ENCODE assay signal across 8 cellular contexts in genomic region chrX:154370882-154371770, GRCh38. TPM values are rescaled to one million over a fixed set of nuclear protein-coding genes. Genes with fewer than 3 reads are reported as not detected.
DNase-seq lines count a peak whose midpoint lies in the region; FAIRE-seq and TF ChIP-seq lines count a peak whose summit lies in the region.

No MANE protein-coding gene starts in this region.

- no peak overlapping the region for H3K4me2 ChIP-seq in endothelial cell of umbilical vein (ENCODE audit: insufficient read depth, low read length)

- peaks cover 50% of the 10 kb centered on the region for H3K79me2 ChIP-seq in endothelial cell of umbilical vein (ENCODE audit: control insufficient read depth, insufficient read depth, low read length)

- peak; percentile 75 for FAIRE-seq in endothelial cell of umbilical vein (lab: Jason Lieb, UNC)

- intact Hi-C loops in CD4-positive, alpha-beta memory T cell (cut with micrococcal nuclease): loop anchor here (1.0 to 10.0 kb wide), 3 partner anchors 8 to 396 kb away; partner anchors contain the start of genes EMD, HCFC1, MECP2 and TMEM187
- intact Hi-C loops in endothelial cell of umbilical vein (cut with micrococcal nuclease): loop anchor here (5.0 kb wide), 1 partner anchor 36 kb away; the partner anchor contains the start of gene DNASE1L1

- TF ChIP-seq CTCF in GM20000 (IDR thresholded peaks at IDR 0.05; ENCODE audit: extremely low read depth, missing control alignments): no peak
- TF ChIP-seq CTCF in endothelial cell of umbilical vein (IDR thresholded peaks at IDR 0.05; ENCODE audit: extremely low read depth in 1 of 2, insufficient read depth in 1 of 2, low read depth in 1 of 2, low read length in 2 of 2): no peak

- no peaks in the 10 kb centered on the region for H3K9me3 Mint-ChIP-seq in CD4-positive, alpha-beta memory T cell

- no peaks in the 10 kb centered on the region for H4K20me1 ChIP-seq in endothelial cell of umbilical vein (replicated peaks; ENCODE audit: control insufficient read depth, extremely low read depth, insufficient read depth, low read length)

- peak overlapping the region; percentile 78 to 94 (median 87) for H3K27ac Mint-ChIP-seq in CD4-positive, alpha-beta memory T cell

- H2AFZ ChIP-seq in endothelial cell of umbilical vein (ENCODE audit: low read depth, low read length): no peak overlapping the region

- DNase-seq in CD4-positive, alpha-beta memory T cell: peak; percentile 89 to 92 (median 92)
- DNase-seq in GM20000 (ENCODE audit: low spot score) (peak; percentile 90), HT1080 (ENCODE audit: low read depth) (peak; percentile 88), NOMO-1 treated with DMSO at 0.1 percent for 48 hours (lab: John Stamatoyannopoulos, UW; ENCODE audit: unreplicated experiment) (peak; percentile 87), endothelial cell of umbilical vein (ENCODE audit: low read depth, low spot score) (peak; percentile 91)
- peak; percentile 82 for DNase-seq in activated CD8-positive, alpha-beta memory T cell treated with anti-CD3 and anti-CD28 coated beads, Interleukin-2, amount 50 U/mL, for 24 hours (ENCODE audit: extremely low read depth)
- DNase-seq in stimulated activated CD8-positive, alpha-beta memory T cell treated with anti-CD3 and anti-CD28 coated beads, Interleukin-2, amount 100 ng/mL, for 1 hour (ENCODE audit: low read depth in 2 of 2): peak; percentile 83 to 88

- peak overlapping the region; percentile 78 to 93 (median 86) for H3K4me3 Mint-ChIP-seq in CD4-positive, alpha-beta memory T cell

- peak overlapping the region; percentile 97 for H3K9ac ChIP-seq in endothelial cell of umbilical vein (replicated peaks; ENCODE audit: extremely low read depth, insufficient read depth, low read length)

- CTCF ChIA-PET in CD4-positive, alpha-beta memory T cell (lab: Charles Lee; ENCODE audit: partially characterized antibody): interaction anchor here (1.3 to 2.1 kb wide), 2 partner anchors 9 to 10 kb away, joined by 3 to 5 read pairs; partner anchors contain the start of gene EMD
- CTCF ChIA-PET in endothelial cell of umbilical vein (lab: Charles Lee): interaction anchor here (1.0 kb wide), 2 partner anchors 13 to 16 kb away, joined by 3 to 4 read pairs; no protein-coding TSS in a partner anchor

- peaks cover 4 to 27% of the 10 kb centered on the region in 2 donors for H3K36me3 Mint-ChIP-seq in CD4-positive, alpha-beta memory T cell

- peaks cover 51% of the 10 kb centered on the region for H3K4me1 ChIP-seq in CD4-positive, alpha-beta memory T cell (ENCODE audit: insufficient read depth, low read length)
- peaks cover 30% of the 10 kb centered on the region for H3K4me1 ChIP-seq in endothelial cell of umbilical vein (ENCODE audit: control insufficient read depth, extremely low read depth, insufficient read depth, low read length)
- H3K4me1 ChIP-seq in mononuclear cell (ENCODE audit: insufficient read depth, low read length): peaks cover 50% of the 10 kb centered on the region

- no peaks in the 10 kb centered on the region for H3K9me1 ChIP-seq in endothelial cell of umbilical vein (replicated peaks; ENCODE audit: control insufficient read depth, extremely low read depth, insufficient read depth, low read length)

- BruUV-seq in endothelial cell of umbilical vein (replicated peaks; lab: Mats Ljungman, UMichigan): TSS peak; percentile 51

- H3K4me3 ChIP-seq in CD4-positive, alpha-beta memory T cell (ENCODE audit: low read length in 2 of 2): peak overlapping the region in 1 of 2 donors; percentile 59
- H3K4me3 ChIP-seq in endothelial cell of umbilical vein (replicated peaks in 1 of 3; ENCODE audit: insufficient read depth in 1 of 3, low read depth in 1 of 3, low read length in 3 of 3) (peak overlapping the region; percentile 82 to 99 (median 91)), mononuclear cell (ENCODE audit: low read length) (peak overlapping the region; percentile 71)

- H3K27me3 Mint-ChIP-seq in CD4-positive, alpha-beta memory T cell: no peaks in the 10 kb centered on the region

- peak; percentile 98 for TF ChIP-seq POLR2A in endothelial cell of umbilical vein (IDR thresholded peaks at IDR 0.05; ENCODE audit: low read depth, low read length)

- POLR2A ChIA-PET in CD4-positive, alpha-beta memory T cell (lab: Charles Lee; ENCODE audit: partially characterized antibody): interaction anchor here (0.6 to 10.9 kb wide), 16 partner anchors 8 to 446 kb away, joined by 3 to 245 read pairs (median 5); partner anchors contain the start of genes ARHGAP4, EMD, HCFC1 and IRAK1
- POLR2A ChIA-PET in endothelial cell of umbilical vein (lab: Charles Lee): interaction anchor here (0.5 to 1.3 kb wide), 6 partner anchors 8 to 176 kb away, joined by 3 to 7 read pairs (median 4); partner anchors contain the start of genes EMD and RPL10

- H3K4me1 Mint-ChIP-seq in CD4-positive, alpha-beta memory T cell: peaks cover 3 to 42% (median 25%) of the 10 kb centered on the region in 4 donors

- dilution Hi-C loops in endothelial cell of umbilical vein (cut with MboI; ENCODE audit: extremely low pct_ligation_motif_present, low sequenced_read_pairs): no loop called here

- H3K27ac ChIP-seq in CD4-positive, alpha-beta memory T cell (ENCODE audit: low read depth, low read length): peak overlapping the region; percentile 92
- H3K27ac ChIP-seq in endothelial cell of umbilical vein (ENCODE audit: insufficient read depth, low read depth, low read length): peak overlapping the region; percentile 91

- H3K27me3 ChIP-seq in CD4-positive, alpha-beta memory T cell (ENCODE audit: insufficient read depth, low read length): no peaks in the 10 kb centered on the region
- no peaks in the 10 kb centered on the region for H3K27me3 ChIP-seq in endothelial cell of umbilical vein (ENCODE audit: control insufficient read depth in 2 of 2, insufficient read depth in 2 of 2, low read length in 2 of 2)
- no peaks in the 10 kb centered on the region for H3K27me3 ChIP-seq in mononuclear cell (ENCODE audit: insufficient read depth, low read length)

- H3K9me3 ChIP-seq in CD4-positive, alpha-beta memory T cell (ENCODE audit: control insufficient read depth in 1 of 2, low read length in 2 of 2): no peaks in the 10 kb centered on the region
- H3K9me3 ChIP-seq in endothelial cell of umbilical vein (replicated peaks; ENCODE audit: control insufficient read depth, insufficient read depth, low read length): no peaks in the 10 kb centered on the region
- H3K9me3 ChIP-seq in mononuclear cell (ENCODE audit: low read depth, low read length): no peaks in the 10 kb centered on the region

- H3K36me3 ChIP-seq in CD4-positive, alpha-beta memory T cell (ENCODE audit: insufficient read depth, low read length): peaks cover 20% of the 10 kb centered on the region
- H3K36me3 ChIP-seq in endothelial cell of umbilical vein (ENCODE audit: control insufficient read depth in 2 of 2, extremely low read depth in 1 of 2, insufficient read depth in 2 of 2, low read length in 2 of 2): peaks cover 9 to 11% of the 10 kb centered on the region in 2 experiments

RNA-seq across cellular contexts. Expression of gene FLNA, which starts 3.3 kb away (rescaled TPM):
- total RNA-seq in CD4-positive, alpha-beta memory T cell: 100 to 1,000 TPM; 839 to 871 TPM
- polyA plus RNA-seq in CD4-positive, alpha-beta memory T cell: 100 to 1,000 TPM in 1 of 2 donors, 10 to 100 TPM in 1; 87.4 to 683 TPM
- 1,291 and 1,336 TPM in 2 replicates for total RNA-seq in HT1080 (2014; rRNA removed; shearing (Covaris generic))
- 312 and 340 TPM in 2 replicates for polyA plus RNA-seq in HT1080 (2015; cell fraction: cytosol; rRNA removed)
- 2,213 and 2,252 TPM in 2 replicates for polyA plus RNA-seq in HT1080 (2015; cell fraction: nucleus; rRNA removed)
- total RNA-seq in endothelial cell of umbilical vein (1,474 and 1,671 TPM in 2 replicates), mononuclear cell (933 TPM)
- 658 and 817 TPM in 2 replicates for polyA plus RNA-seq in endothelial cell of umbilical vein
- polyA plus RNA-seq in endothelial cell of umbilical vein (2011; cell fraction: cytosol; rRNA removed): 586 and 692 TPM in 2 replicates
- polyA plus RNA-seq in endothelial cell of umbilical vein (2011; cell fraction: nucleus; rRNA removed): 1,827 and 2,405 TPM in 2 replicates
- polyA plus RNA-seq in endothelial cell of umbilical vein (2012): 942 and 1,144 TPM in 2 replicates
- polyA minus RNA-seq in endothelial cell of umbilical vein: 2,274 and 2,423 TPM in 2 replicates
- 691 TPM for polyA minus RNA-seq in endothelial cell of umbilical vein (2011; cell fraction: cytosol; rRNA and poly(A)+ RNA removed)
- 948 and 1,772 TPM in 2 replicates for polyA minus RNA-seq in endothelial cell of umbilical vein (2011; cell fraction: nucleus; rRNA and poly(A)+ RNA removed)

RNA-seq across cellular contexts. Expression of gene EMD, which starts 8.0 kb away (rescaled TPM):
- total RNA-seq in CD4-positive, alpha-beta memory T cell: 10 to 100 TPM; 84.3 to 88.7 TPM
- polyA plus RNA-seq in CD4-positive, alpha-beta memory T cell: 10 to 100 TPM; 30.3 to 38.2 TPM
- total RNA-seq in HT1080 (2014; rRNA removed; shearing (Covaris generic)): 33.2 and 41.5 TPM in 2 replicates
- 117 and 137 TPM in 2 replicates for polyA plus RNA-seq in HT1080 (2015; cell fraction: cytosol; rRNA removed)
- 76.6 and 85.6 TPM in 2 replicates for polyA plus RNA-seq in HT1080 (2015; cell fraction: nucleus; rRNA removed)
- total RNA-seq in endothelial cell of umbilical vein (71.5 and 76.8 TPM in 2 replicates), mononuclear cell (39.3 TPM)
- polyA plus RNA-seq in endothelial cell of umbilical vein: 47.0 and 50.6 TPM in 2 replicates
- polyA plus RNA-seq in endothelial cell of umbilical vein (2011; cell fraction: cytosol; rRNA removed): 62.3 and 65.3 TPM in 2 replicates
- 58.2 and 63.0 TPM in 2 replicates for polyA plus RNA-seq in endothelial cell of umbilical vein (2011; cell fraction: nucleus; rRNA removed)
- 69.6 and 87.5 TPM in 2 replicates for polyA plus RNA-seq in endothelial cell of umbilical vein (2012)
- 34.2 and 47.7 TPM in 2 replicates for polyA minus RNA-seq in endothelial cell of umbilical vein
- 56.5 TPM for polyA minus RNA-seq in endothelial cell of umbilical vein (2011; cell fraction: cytosol; rRNA and poly(A)+ RNA removed)
- 14.7 and 18.9 TPM in 2 replicates for polyA minus RNA-seq in endothelial cell of umbilical vein (2011; cell fraction: nucleus; rRNA and poly(A)+ RNA removed)

RNA-seq across cellular contexts. Expression of gene RPL10, which starts 27.1 kb away (rescaled TPM):
- 1,000 to 10,000 TPM; 5,157 to 5,386 TPM for total RNA-seq in CD4-positive, alpha-beta memory T cell
- polyA plus RNA-seq in CD4-positive, alpha-beta memory T cell: 1,000 to 10,000 TPM; 4,018 to 5,740 TPM
- total RNA-seq in HT1080 (2014; rRNA removed; shearing (Covaris generic)): 3,228 and 3,649 TPM in 2 replicates
- 4,497 and 7,008 TPM in 2 replicates for polyA plus RNA-seq in HT1080 (2015; cell fraction: cytosol; rRNA removed)
- polyA plus RNA-seq in HT1080 (2015; cell fraction: nucleus; rRNA removed): 2,544 and 2,652 TPM in 2 replicates
- total RNA-seq in endothelial cell of umbilical vein (2,493 and 2,979 TPM in 2 replicates), mononuclear cell (8,353 TPM)
- 6,375 and 7,586 TPM in 2 replicates for polyA plus RNA-seq in endothelial cell of umbilical vein
- polyA plus RNA-seq in endothelial cell of umbilical vein (2011; cell fraction: cytosol; rRNA removed): 8,116 and 9,197 TPM in 2 replicates
- 2,307 and 2,831 TPM in 2 replicates for polyA plus RNA-seq in endothelial cell of umbilical vein (2011; cell fraction: nucleus; rRNA removed)
- 3,703 and 5,650 TPM in 2 replicates for polyA plus RNA-seq in endothelial cell of umbilical vein (2012)
- 1,869 and 2,194 TPM in 2 replicates for polyA minus RNA-seq in endothelial cell of umbilical vein
- 1,135 TPM for polyA minus RNA-seq in endothelial cell of umbilical vein (2011; cell fraction: cytosol; rRNA and poly(A)+ RNA removed)
- 299 and 338 TPM in 2 replicates for polyA minus RNA-seq in endothelial cell of umbilical vein (2011; cell fraction: nucleus; rRNA and poly(A)+ RNA removed)

RNA-seq across cellular contexts. Expression of gene DNASE1L1, which starts 37.9 kb away (rescaled TPM):
- 10 to 100 TPM; 25.3 to 26.3 TPM for total RNA-seq in CD4-positive, alpha-beta memory T cell
- 10 to 100 TPM; 14.0 to 16.2 TPM for polyA plus RNA-seq in CD4-positive, alpha-beta memory T cell
- total RNA-seq in HT1080 (2014; rRNA removed; shearing (Covaris generic)): 52.7 and 59.7 TPM in 2 replicates
- polyA plus RNA-seq in HT1080 (2015; cell fraction: cytosol; rRNA removed): 50.7 and 57.0 TPM in 2 replicates
- 52.3 and 54.1 TPM in 2 replicates for polyA plus RNA-seq in HT1080 (2015; cell fraction: nucleus; rRNA removed)
- total RNA-seq in endothelial cell of umbilical vein (47.5 and 61.5 TPM in 2 replicates), mononuclear cell (30.2 TPM)
- polyA plus RNA-seq in endothelial cell of umbilical vein: 84.9 and 90.8 TPM in 2 replicates
- 52.3 and 57.1 TPM in 2 replicates for polyA plus RNA-seq in endothelial cell of umbilical vein (2011; cell fraction: cytosol; rRNA removed)
- 36.1 and 37.4 TPM in 2 replicates for polyA plus RNA-seq in endothelial cell of umbilical vein (2011; cell fraction: nucleus; rRNA removed)
- 109 and 110 TPM in 2 replicates for polyA plus RNA-seq in endothelial cell of umbilical vein (2012)
- polyA minus RNA-seq in endothelial cell of umbilical vein: 49.5 and 53.4 TPM in 2 replicates
- polyA minus RNA-seq in endothelial cell of umbilical vein (2011; cell fraction: cytosol; rRNA and poly(A)+ RNA removed): 13.8 TPM
- polyA minus RNA-seq in endothelial cell of umbilical vein (2011; cell fraction: nucleus; rRNA and poly(A)+ RNA removed): 8.6 and 12.2 TPM in 2 replicates

RNA-seq across cellular contexts. Expression of gene TAFAZZIN, which starts 40.2 kb away (rescaled TPM):
- 100 to 1,000 TPM; 139 to 141 TPM for total RNA-seq in CD4-positive, alpha-beta memory T cell
- 10 to 100 TPM; 47.3 to 48.2 TPM for polyA plus RNA-seq in CD4-positive, alpha-beta memory T cell
- total RNA-seq in HT1080 (2014; rRNA removed; shearing (Covaris generic)): 16.6 and 24.8 TPM in 2 replicates
- 20.5 and 21.7 TPM in 2 replicates for polyA plus RNA-seq in HT1080 (2015; cell fraction: cytosol; rRNA removed)
- polyA plus RNA-seq in HT1080 (2015; cell fraction: nucleus; rRNA removed): 111 and 148 TPM in 2 replicates
- total RNA-seq in endothelial cell of umbilical vein: 43.4 and 46.6 TPM in 2 replicates
- 33.8 and 37.2 TPM in 2 replicates for polyA plus RNA-seq in endothelial cell of umbilical vein
- polyA plus RNA-seq in endothelial cell of umbilical vein (2011; cell fraction: cytosol; rRNA removed): 16.7 and 24.8 TPM in 2 replicates
- 175 and 186 TPM in 2 replicates for polyA plus RNA-seq in endothelial cell of umbilical vein (2011; cell fraction: nucleus; rRNA removed)
- polyA plus RNA-seq in endothelial cell of umbilical vein (2012): 18.7 and 22.4 TPM in 2 replicates
- polyA minus RNA-seq in endothelial cell of umbilical vein: 20.5 and 27.7 TPM in 2 replicates
- polyA minus RNA-seq in endothelial cell of umbilical vein (2011; cell fraction: cytosol; rRNA and poly(A)+ RNA removed): 22.4 TPM
- 28.5 and 35.5 TPM in 2 replicates for polyA minus RNA-seq in endothelial cell of umbilical vein (2011; cell fraction: nucleus; rRNA and poly(A)+ RNA removed)
- total RNA-seq in mononuclear cell: 33.2 TPM
